Comparison of ENCODE assay signal across 1 cellular context in the genomic region with DNA sequence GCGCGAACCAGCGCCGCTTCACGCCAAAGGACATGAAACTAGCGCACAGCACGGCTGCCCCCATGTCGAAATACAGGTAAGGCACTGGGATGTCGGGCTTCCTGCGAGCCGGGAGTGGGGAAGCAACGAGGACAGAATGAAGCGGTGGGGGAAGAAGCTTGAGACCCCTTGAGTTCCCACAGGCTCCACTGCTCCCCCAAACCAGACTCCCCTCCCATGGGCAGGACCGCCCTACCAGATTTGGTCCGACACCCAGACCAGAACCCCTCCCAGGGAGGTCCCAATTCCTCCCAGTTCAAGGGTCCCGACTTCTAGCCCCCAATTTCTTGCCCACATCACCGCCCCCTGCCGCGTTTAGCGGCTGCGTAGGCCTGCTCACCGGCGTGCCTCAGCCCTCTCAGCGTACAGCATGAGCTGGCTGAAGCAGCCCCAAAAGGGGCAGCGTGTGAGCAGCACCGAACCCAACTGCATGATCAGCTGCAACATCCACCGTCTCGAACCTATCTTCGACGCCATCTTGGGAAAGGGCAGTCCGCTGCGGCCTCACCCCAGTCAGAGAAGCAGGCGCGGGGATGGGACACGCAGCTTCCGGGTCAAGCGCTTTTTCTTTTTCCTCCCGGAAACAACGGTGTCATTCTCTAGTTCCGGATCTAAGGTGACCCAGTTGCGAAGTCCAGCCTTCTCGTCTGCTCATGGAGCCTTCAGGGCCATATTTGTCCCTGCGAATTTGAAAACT.
A peak's percentile ranks its signal among the peaks of the same experiment; 100 is the strongest.
TF ChIP-seq lines count a peak whose summit lies in the region.

A gene (minus strand): TSS at position 527 of the 736 bp plus-strand sequence. CDS start 11 bp downstream, at position 516.

TF ChIP-seq in HEK293, 187 proteins besides CTCF, POLR2A, EP300 and RAD21 (continued from another document and continues in another):
- TF ChIP-seq, protein P1, sequence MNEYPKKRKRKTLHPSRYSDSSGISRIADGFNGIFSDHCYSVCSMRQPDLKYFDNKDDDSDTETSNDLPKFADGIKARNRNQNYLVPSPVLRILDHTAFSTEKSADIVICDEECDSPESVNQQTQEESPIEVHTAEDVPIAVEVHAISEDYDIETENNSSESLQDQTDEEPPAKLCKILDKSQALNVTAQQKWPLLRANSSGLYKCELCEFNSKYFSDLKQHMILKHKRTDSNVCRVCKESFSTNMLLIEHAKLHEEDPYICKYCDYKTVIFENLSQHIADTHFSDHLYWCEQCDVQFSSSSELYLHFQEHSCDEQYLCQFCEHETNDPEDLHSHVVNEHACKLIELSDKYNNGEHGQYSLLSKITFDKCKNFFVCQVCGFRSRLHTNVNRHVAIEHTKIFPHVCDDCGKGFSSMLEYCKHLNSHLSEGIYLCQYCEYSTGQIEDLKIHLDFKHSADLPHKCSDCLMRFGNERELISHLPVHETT (tag by site-specific recombination; IDR thresholded peaks at IDR 0.05) = peak; percentile 97
- peak; percentile 92 for TF ChIP-seq TRIM28 (IDR thresholded peaks at IDR 0.05; ENCODE audit: borderline replicate concordance, low read length)
- peak; percentile 99 for TF ChIP-seq ZSCAN30 (tag by site-specific recombination; IDR thresholded peaks at IDR 0.05)
- TF ChIP-seq MYNN (tag by site-specific recombination; IDR thresholded peaks at IDR 0.05; ENCODE audit: borderline replicate concordance) = 0 out of 2 replicates have a peak, but pooled peaks have one; percentile 24
- TF ChIP-seq ZFP69B (tag by site-specific recombination; IDR thresholded peaks at IDR 0.05) = peak; percentile 91
- TF ChIP-seq, protein P2, sequence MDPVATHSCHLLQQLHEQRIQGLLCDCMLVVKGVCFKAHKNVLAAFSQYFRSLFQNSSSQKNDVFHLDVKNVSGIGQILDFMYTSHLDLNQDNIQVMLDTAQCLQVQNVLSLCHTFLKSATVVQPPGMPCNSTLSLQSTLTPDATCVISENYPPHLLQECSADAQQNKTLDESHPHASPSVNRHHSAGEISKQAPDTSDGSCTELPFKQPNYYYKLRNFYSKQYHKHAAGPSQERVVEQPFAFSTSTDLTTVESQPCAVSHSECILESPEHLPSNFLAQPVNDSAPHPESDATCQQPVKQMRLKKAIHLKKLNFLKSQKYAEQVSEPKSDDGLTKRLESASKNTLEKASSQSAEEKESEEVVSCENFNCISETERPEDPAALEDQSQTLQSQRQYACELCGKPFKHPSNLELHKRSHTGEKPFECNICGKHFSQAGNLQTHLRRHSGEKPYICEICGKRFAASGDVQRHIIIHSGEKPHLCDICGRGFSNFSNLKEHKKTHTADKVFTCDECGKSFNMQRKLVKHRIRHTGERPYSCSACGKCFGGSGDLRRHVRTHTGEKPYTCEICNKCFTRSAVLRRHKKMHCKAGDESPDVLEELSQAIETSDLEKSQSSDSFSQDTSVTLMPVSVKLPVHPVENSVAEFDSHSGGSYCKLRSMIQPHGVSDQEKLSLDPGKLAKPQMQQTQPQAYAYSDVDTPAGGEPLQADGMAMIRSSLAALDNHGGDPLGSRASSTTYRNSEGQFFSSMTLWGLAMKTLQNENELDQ (tag by site-specific recombination; IDR thresholded peaks at IDR 0.05; ENCODE audit: low read depth) = no peak
- TF ChIP-seq ZNF600 (tag by site-specific recombination; IDR thresholded peaks at IDR 0.05) = peak; percentile 91
- TF ChIP-seq, protein P3, sequence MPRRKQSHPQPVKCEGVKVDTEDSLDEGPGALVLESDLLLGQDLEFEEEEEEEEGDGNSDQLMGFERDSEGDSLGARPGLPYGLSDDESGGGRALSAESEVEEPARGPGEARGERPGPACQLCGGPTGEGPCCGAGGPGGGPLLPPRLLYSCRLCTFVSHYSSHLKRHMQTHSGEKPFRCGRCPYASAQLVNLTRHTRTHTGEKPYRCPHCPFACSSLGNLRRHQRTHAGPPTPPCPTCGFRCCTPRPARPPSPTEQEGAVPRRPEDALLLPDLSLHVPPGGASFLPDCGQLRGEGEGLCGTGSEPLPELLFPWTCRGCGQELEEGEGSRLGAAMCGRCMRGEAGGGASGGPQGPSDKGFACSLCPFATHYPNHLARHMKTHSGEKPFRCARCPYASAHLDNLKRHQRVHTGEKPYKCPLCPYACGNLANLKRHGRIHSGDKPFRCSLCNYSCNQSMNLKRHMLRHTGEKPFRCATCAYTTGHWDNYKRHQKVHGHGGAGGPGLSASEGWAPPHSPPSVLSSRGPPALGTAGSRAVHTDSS (tag by site-specific recombination; IDR thresholded peaks at IDR 0.05) = peak; percentile 48; the same call in 1 of the 2 replicates
- TF ChIP-seq, protein P4, sequence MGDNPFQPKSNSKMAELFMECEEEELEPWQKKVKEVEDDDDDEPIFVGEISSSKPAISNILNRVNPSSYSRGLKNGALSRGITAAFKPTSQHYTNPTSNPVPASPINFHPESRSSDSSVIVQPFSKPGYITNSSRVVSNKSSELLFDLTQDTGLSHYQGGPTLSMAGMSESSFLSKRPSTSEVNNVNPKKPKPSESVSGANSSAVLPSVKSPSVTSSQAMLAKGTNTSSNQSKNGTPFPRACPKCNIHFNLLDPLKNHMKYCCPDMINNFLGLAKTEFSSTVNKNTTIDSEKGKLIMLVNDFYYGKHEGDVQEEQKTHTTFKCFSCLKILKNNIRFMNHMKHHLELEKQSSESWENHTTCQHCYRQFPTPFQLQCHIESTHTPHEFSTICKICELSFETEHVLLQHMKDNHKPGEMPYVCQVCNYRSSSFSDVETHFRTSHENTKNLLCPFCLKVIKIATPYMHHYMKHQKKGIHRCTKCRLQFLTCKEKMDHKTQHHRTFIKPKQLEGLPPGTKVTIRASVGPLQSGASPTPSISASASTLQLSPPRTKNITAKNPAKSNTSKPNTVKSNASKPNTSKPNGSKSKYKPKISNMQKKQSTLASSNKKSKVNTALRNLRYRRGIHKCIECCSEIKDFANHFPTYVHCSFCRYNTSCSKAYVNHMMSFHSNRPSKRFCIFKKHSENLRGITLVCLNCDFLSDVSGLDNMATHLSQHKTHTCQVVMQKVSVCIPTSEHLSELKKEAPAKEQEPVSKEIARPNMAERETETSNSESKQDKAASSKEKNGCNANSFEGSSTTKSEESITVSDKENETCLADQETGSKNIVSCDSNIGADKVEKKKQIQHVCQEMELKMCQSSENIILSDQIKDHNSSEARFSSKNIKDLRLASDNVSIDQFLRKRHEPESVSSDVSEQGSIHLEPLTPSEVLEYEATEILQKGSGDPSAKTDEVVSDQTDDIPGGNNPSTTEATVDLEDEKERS (tag by site-specific recombination; IDR thresholded peaks at IDR 0.05) = peak; percentile 91
- no peak for TF ChIP-seq ZFHX2 (tag by site-specific recombination; conservative IDR thresholded peaks at IDR 0.05)
- peak; percentile 49; the same call in 1 of the 2 replicates for TF ChIP-seq ZNF792 (tag by site-specific recombination; IDR thresholded peaks at IDR 0.05)
- no peak for TF ChIP-seq ZNF138 (tag by site-specific recombination; IDR thresholded peaks at IDR 0.05; ENCODE audit: borderline replicate concordance)
- TF ChIP-seq SCRT1 (tag by site-specific recombination; IDR thresholded peaks at IDR 0.05; ENCODE audit: borderline replicate concordance) = no peak
- peak; percentile 98 for TF ChIP-seq ZNF2 (tag by site-specific recombination; IDR thresholded peaks at IDR 0.05)
- TF ChIP-seq, protein P5, sequence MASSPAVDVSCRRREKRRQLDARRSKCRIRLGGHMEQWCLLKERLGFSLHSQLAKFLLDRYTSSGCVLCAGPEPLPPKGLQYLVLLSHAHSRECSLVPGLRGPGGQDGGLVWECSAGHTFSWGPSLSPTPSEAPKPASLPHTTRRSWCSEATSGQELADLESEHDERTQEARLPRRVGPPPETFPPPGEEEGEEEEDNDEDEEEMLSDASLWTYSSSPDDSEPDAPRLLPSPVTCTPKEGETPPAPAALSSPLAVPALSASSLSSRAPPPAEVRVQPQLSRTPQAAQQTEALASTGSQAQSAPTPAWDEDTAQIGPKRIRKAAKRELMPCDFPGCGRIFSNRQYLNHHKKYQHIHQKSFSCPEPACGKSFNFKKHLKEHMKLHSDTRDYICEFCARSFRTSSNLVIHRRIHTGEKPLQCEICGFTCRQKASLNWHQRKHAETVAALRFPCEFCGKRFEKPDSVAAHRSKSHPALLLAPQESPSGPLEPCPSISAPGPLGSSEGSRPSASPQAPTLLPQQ (tag by site-specific recombination; IDR thresholded peaks at IDR 0.05) = peak; percentile 86
- no peak for TF ChIP-seq ZNF747 (tag by site-specific recombination; IDR thresholded peaks at IDR 0.05)
- TF ChIP-seq, protein P6, sequence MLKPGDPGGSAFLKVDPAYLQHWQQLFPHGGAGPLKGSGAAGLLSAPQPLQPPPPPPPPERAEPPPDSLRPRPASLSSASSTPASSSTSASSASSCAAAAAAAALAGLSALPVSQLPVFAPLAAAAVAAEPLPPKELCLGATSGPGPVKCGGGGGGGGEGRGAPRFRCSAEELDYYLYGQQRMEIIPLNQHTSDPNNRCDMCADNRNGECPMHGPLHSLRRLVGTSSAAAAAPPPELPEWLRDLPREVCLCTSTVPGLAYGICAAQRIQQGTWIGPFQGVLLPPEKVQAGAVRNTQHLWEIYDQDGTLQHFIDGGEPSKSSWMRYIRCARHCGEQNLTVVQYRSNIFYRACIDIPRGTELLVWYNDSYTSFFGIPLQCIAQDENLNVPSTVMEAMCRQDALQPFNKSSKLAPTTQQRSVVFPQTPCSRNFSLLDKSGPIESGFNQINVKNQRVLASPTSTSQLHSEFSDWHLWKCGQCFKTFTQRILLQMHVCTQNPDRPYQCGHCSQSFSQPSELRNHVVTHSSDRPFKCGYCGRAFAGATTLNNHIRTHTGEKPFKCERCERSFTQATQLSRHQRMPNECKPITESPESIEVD (tag by site-specific recombination; IDR thresholded peaks at IDR 0.05) = no peak
- no peak for TF ChIP-seq GLI2 (tag by site-specific recombination; IDR thresholded peaks at IDR 0.05; ENCODE audit: borderline replicate concordance, low read depth)
- peak; percentile 70; the same call in 1 of the 2 replicates for TF ChIP-seq SALL2 (tag by site-specific recombination; IDR thresholded peaks at IDR 0.05; ENCODE audit: borderline replicate concordance)
- peak; percentile 37; the same call in 1 of the 2 replicates for TF ChIP-seq ZNF623 (tag by site-specific recombination; IDR thresholded peaks at IDR 0.05)
- no peak for TF ChIP-seq ZNF624 (tag by site-specific recombination; IDR thresholded peaks at IDR 0.05)
- TF ChIP-seq ZNF701 (tag by site-specific recombination; IDR thresholded peaks at IDR 0.05) = no peak
- no peak for TF ChIP-seq ZSCAN16 (tag by site-specific recombination; IDR thresholded peaks at IDR 0.05)
- 0 out of 2 replicates have a peak, but pooled peaks have one; percentile 57 for TF ChIP-seq REPIN1 (tag by site-specific recombination; IDR thresholded peaks at IDR 0.05; ENCODE audit: low read depth)
- TF ChIP-seq, protein P7, sequence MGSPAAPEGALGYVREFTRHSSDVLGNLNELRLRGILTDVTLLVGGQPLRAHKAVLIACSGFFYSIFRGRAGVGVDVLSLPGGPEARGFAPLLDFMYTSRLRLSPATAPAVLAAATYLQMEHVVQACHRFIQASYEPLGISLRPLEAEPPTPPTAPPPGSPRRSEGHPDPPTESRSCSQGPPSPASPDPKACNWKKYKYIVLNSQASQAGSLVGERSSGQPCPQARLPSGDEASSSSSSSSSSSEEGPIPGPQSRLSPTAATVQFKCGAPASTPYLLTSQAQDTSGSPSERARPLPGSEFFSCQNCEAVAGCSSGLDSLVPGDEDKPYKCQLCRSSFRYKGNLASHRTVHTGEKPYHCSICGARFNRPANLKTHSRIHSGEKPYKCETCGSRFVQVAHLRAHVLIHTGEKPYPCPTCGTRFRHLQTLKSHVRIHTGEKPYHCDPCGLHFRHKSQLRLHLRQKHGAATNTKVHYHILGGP (tag by site-specific recombination; IDR thresholded peaks at IDR 0.05) = no peak; the same call in 1 of the 2 replicates
- no peak for TF ChIP-seq ZNF114 (tag by site-specific recombination; IDR thresholded peaks at IDR 0.05)
- TF ChIP-seq ZNF10 (tag by site-specific recombination; IDR thresholded peaks at IDR 0.05) = peak; percentile 90
- TF ChIP-seq, protein P8, sequence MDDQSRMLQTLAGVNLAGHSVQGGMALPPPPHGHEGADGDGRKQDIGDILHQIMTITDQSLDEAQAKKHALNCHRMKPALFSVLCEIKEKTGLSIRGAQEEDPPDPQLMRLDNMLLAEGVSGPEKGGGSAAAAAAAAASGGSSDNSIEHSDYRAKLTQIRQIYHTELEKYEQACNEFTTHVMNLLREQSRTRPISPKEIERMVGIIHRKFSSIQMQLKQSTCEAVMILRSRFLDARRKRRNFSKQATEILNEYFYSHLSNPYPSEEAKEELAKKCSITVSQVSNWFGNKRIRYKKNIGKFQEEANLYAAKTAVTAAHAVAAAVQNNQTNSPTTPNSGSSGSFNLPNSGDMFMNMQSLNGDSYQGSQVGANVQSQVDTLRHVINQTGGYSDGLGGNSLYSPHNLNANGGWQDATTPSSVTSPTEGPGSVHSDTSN (CRISPR knock-in tag; IDR thresholded peaks at IDR 0.05) = no peak
- TF ChIP-seq, protein P9, sequence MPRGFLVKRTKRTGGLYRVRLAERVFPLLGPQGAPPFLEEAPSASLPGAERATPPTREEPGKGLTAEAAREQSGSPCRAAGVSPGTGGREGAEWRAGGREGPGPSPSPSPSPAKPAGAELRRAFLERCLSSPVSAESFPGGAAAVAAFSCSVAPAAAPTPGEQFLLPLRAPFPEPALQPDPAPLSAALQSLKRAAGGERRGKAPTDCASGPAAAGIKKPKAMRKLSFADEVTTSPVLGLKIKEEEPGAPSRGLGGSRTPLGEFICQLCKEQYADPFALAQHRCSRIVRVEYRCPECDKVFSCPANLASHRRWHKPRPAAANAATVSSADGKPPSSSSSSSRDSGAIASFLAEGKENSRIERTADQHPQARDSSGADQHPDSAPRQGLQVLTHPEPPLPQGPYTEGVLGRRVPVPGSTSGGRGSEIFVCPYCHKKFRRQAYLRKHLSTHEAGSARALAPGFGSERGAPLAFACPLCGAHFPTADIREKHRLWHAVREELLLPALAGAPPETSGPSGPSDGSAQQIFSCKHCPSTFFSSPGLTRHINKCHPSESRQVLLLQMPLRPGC (tag by site-specific recombination; IDR thresholded peaks at IDR 0.05) = peak; percentile 90
- peak; percentile 78; the same call in 1 of the 2 replicates for TF ChIP-seq ZBTB20 (tag by site-specific recombination; IDR thresholded peaks at IDR 0.05)
- TF ChIP-seq ZNF423 (tag by site-specific recombination; IDR thresholded peaks at IDR 0.05) = no peak
- peak; percentile 90 for TF ChIP-seq KLF16 (tag by site-specific recombination; IDR thresholded peaks at IDR 0.05)
- no peak for TF ChIP-seq ZNF266 (tag by site-specific recombination; IDR thresholded peaks at IDR 0.05; ENCODE audit: low read depth)
